24 cellular contexts compared by ENCODE assay signal in the genomic region with DNA sequence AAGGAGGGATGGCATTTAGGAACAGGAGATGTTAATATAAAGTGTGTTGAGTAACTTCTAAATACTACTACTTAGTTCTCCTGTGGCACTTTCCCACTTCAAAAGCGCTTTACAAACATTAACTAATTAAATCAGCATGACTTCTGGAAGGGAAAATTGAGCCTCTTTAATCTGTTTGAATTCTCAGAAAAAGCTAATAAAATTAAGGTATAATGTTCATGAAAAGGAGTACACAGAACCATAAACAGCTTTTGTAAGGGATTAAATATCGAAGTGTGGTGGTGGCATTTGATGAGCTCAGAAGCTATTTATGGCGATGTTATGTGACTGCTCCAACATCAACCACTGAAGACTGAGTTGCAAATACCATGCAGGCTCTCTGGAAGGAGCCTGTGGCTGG. TPM values are rescaled to one million over a fixed set of nuclear protein-coding genes. Genes with fewer than 3 reads are reported as not detected.
"Had no signal": no experiment of that assay in that cellular context is flagged by ENCODE, and none has a peak within 500 bp of the region (broad histone marks: within the 10 kb centered on the region; RNA-seq: fewer than 3 reads in every experiment).

No MANE protein-coding gene starts in this region.

- ATAC-seq: K562, T-cell had no signal

- H3K9me3 ChIP-seq: SK-N-SH had no signal

- H3K4me2 ChIP-seq: KMS-11, SK-N-SH had no signal

- H3K4me3 ChIP-seq: K562 had no signal

- H3K27ac ChIP-seq: HL-60, KMS-11, RWPE1 had no signal

- DNase-seq: Kasumi-1, MM.1S, NCI-H1092 treated with DMSO at 0.1 percent for 48 hours, NCI-H1436, NCI-H187, NCI-H2029, NCI-H2081 treated with DMSO at 0.1 percent for 48 hours, NCI-H2171, NCI-H226, NCI-H446, NCI-H510A, NCI-H524 treated with DMSO at 0.1 percent for 48 hours, NCI-H774, SHP77, SK-N-SH, SW 1271, T-cell had no signal

- H3K9ac ChIP-seq: KMS-11, SK-N-SH had no signal

RNA-seq across cellular contexts. Expression of a gene that starts 10.2 kb away (rescaled TPM):
- total RNA-seq: K562, M059J, T-cell had no signal
- polyA plus RNA-seq: IgD-negative memory B cell, K562, SK-N-SH had no signal

RNA-seq across cellular contexts. Expression of a gene that starts 49.0 kb away (rescaled TPM):
- total RNA-seq: K562, M059J, SK-MEL-5, T-cell had no signal
- polyA plus RNA-seq: IgD-negative memory B cell, K562, SK-N-SH had no signal
